19 cellular contexts compared by ENCODE assay signal in the genomic region with DNA sequence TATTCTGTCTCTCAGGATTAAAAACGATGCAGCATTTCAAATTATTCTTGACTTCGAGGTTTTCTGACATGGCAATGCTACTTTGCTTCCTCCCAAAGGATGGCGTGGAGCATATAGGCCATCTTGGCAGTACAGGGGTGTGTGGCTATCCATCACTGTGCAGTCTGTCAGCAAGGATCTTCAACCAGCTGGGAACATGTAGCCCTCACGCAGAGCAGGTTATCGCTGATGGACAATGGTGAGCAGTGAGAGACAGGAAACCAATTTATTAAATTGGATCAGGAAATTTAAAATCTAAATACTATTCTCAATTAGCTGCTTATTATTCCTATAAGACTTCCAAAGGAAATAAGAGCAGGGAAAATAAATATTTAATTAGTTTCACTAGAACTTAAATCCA.
DNase-seq lines count a peak whose midpoint lies in the region; TF ChIP-seq lines count a peak whose summit lies in the region.
"Had no signal": no experiment of that assay in that cellular context is flagged by ENCODE, and none has a peak within 500 bp of the region (broad histone marks: within the 10 kb centered on the region; RNA-seq: fewer than 3 reads in every experiment).

No MANE protein-coding gene starts in this region.

- no peak overlapping the region for H3K27ac ChIP-seq in vagina
- H3K27ac ChIP-seq: A549 had no signal

- H3K4me1 ChIP-seq in Loucy (ENCODE audit: insufficient read depth, low read length, poor library complexity, severe bottlenecking): no peaks in the 10 kb centered on the region
- H3K4me1 ChIP-seq in vagina: no peaks in the 10 kb centered on the region
- H3K4me1 ChIP-seq: A549 had no signal

- no peaks in the 10 kb centered on the region for H3K36me3 ChIP-seq in Loucy (ENCODE audit: insufficient read depth, low read length)
- H3K36me3 ChIP-seq in vagina: no peaks in the 10 kb centered on the region

- TF ChIP-seq CTCF in Loucy (conservative IDR thresholded peaks at IDR 0.05; ENCODE audit: low read length): no peak
- TF ChIP-seq CTCF in vagina (IDR thresholded peaks at IDR 0.05): no peak

- H3K4me3 ChIP-seq in Loucy (ENCODE audit: low read length, poor library complexity, severe bottlenecking) (no peak overlapping the region), vagina (no peak overlapping the region)
- H3K4me3 ChIP-seq: A549, GM23338 had no signal

- intact Hi-C loops in vagina (cut with DNase I): no loop called here

- no peaks in the 10 kb centered on the region for H3F3A ChIP-seq in Loucy (ENCODE audit: low read depth)

- H3K27me3 ChIP-seq in Loucy (ENCODE audit: insufficient read depth, low read length, poor library complexity, severe bottlenecking) (no peaks in the 10 kb centered on the region), vagina (no peaks in the 10 kb centered on the region)

- H3K9ac ChIP-seq in Loucy (ENCODE audit: low read depth, low read length, poor library complexity, severe bottlenecking): no peak overlapping the region

- H3K79me2 ChIP-seq in Loucy (ENCODE audit: insufficient read depth, low read length): no peaks in the 10 kb centered on the region

- TF ChIP-seq POLR2A in vagina (IDR thresholded peaks at IDR 0.05): no peak

- H3K9me3 ChIP-seq in Loucy (ENCODE audit: insufficient read depth, low read depth, low read length): no peaks in the 10 kb centered on the region
- no peaks in the 10 kb centered on the region for H3K9me3 ChIP-seq in vagina
- H3K9me3 ChIP-seq: A549 had no signal

- no peaks in the 10 kb centered on the region for H3K9me2 ChIP-seq in Loucy (replicated peaks; ENCODE audit: low read depth, low read length)

- no peaks in the 10 kb centered on the region for H4K20me1 ChIP-seq in Loucy (ENCODE audit: insufficient read depth, low read length, poor library complexity, severe bottlenecking)

- 0 out of 2 replicates have a peak overlapping the region, but pooled peaks have one; percentile 35 for H2AFZ ChIP-seq in Loucy (ENCODE audit: low read length)
- H2AFZ ChIP-seq: GM23338 had no signal

- DNase-seq in NCI-H82 (lab: John Stamatoyannopoulos, UW): peak; percentile 22
- no peak for DNase-seq in NCI-H82 treated with DMSO at 0.1 percent for 48 hours (lab: John Stamatoyannopoulos, UW; ENCODE audit: unreplicated experiment)
- DNase-seq in D341Med (ENCODE audit: low spot score): no peak
- DNase-seq in vagina (ENCODE audit: extremely low spot score in 2 of 2): no peak
- no peak for DNase-seq in stimulated activated naive CD4-positive, alpha-beta T cell (lab: John Stamatoyannopoulos, UW)
- DNase-seq: 8988T; C1 segment of cervical spinal cord; Calu3; CD4-positive, alpha-beta memory T cell; COR-L47; DMS153; DMS79 treated with DMSO at 0.1 percent for 48 hours; GF-D8; H9; HFFc6 had no signal

- H3K4me2 ChIP-seq in Loucy (ENCODE audit: low read depth, low read length, poor library complexity, severe bottlenecking): no peak overlapping the region
- H3K4me2 ChIP-seq: A549, GM23338 had no signal

TF ChIP-seq in PFSK-1, 5 proteins besides CTCF, POLR2A, EP300 and RAD21:
- TF ChIP-seq, protein P1, sequence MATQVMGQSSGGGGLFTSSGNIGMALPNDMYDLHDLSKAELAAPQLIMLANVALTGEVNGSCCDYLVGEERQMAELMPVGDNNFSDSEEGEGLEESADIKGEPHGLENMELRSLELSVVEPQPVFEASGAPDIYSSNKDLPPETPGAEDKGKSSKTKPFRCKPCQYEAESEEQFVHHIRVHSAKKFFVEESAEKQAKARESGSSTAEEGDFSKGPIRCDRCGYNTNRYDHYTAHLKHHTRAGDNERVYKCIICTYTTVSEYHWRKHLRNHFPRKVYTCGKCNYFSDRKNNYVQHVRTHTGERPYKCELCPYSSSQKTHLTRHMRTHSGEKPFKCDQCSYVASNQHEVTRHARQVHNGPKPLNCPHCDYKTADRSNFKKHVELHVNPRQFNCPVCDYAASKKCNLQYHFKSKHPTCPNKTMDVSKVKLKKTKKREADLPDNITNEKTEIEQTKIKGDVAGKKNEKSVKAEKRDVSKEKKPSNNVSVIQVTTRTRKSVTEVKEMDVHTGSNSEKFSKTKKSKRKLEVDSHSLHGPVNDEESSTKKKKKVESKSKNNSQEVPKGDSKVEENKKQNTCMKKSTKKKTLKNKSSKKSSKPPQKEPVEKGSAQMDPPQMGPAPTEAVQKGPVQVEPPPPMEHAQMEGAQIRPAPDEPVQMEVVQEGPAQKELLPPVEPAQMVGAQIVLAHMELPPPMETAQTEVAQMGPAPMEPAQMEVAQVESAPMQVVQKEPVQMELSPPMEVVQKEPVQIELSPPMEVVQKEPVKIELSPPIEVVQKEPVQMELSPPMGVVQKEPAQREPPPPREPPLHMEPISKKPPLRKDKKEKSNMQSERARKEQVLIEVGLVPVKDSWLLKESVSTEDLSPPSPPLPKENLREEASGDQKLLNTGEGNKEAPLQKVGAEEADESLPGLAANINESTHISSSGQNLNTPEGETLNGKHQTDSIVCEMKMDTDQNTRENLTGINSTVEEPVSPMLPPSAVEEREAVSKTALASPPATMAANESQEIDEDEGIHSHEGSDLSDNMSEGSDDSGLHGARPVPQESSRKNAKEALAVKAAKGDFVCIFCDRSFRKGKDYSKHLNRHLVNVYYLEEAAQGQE (IDR thresholded peaks at IDR 0.05; ENCODE audit: insufficient read depth in 1 of 2, low read depth in 2 of 2, low read length in 2 of 2): no peak
- peak; percentile 25 for TF ChIP-seq FOXP2 (optimal IDR thresholded peaks at IDR 0.05; ENCODE audit: borderline replicate concordance, extremely low read depth, extremely low read length, insufficient read depth)
